16 cellular contexts compared by ENCODE assay signal in the genomic region with DNA sequence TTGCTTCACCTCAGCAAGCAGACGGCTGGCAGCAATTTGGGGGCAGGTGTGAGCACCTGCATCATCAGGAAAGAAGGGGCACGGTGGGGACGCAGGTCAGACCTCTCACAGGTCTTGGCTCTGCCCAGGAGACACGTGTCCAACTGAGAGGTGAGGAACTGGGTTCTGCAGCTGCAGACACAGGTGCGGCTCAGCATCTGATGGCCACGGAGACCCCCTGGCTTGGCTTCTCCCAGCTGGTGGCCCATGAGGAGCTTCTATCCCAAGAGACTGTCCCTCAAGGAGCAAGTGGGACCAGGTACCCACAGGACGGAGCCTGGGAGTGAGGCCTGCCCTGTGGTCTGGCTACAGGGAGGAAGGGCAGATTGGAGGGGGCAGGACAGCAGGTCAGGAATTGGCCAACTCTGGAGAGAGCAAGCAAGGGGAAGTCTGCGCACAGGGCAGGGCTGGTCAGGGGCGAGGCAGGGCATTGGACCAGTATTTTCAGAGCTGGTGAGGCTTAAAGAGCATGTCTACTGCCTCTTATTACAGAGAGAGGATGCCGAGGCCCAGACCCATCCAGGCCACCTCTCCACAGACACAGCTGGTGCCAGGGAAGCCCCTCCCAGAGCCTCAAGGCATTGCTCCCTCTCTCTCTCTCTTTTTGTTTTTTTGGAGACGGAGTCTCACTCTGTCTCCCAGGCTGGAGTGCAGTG. TPM values are rescaled to one million over a fixed set of nuclear protein-coding genes. Genes with fewer than 3 reads are reported as not detected.
DNase-seq lines count a peak whose midpoint lies in the region; ATAC-seq and TF ChIP-seq lines count a peak whose summit lies in the region.
"Had no signal": no experiment of that assay in that cellular context is flagged by ENCODE, and none has a peak within 500 bp of the region (broad histone marks: within the 10 kb centered on the region; RNA-seq: fewer than 3 reads in every experiment).

No MANE protein-coding gene starts in this region.

- H3K9me3 Mint-ChIP-seq in CD4-positive, alpha-beta T cell = no peaks in the 10 kb centered on the region

- WGBS in IMR-90 (ENCODE audit: extremely low coverage in 2 of 2, insufficient read length in 1 of 2), 2 experiments = 70% methylated on average over 3 of the region's 11 CpGs; no CpG with 5 or more reads in 1 of the 2 experiments
- no CpG with 5 or more reads among the region's 11 CpGs for WGBS in neuronal stem cell (ENCODE audit: extremely low coverage in 2 of 2, insufficient read length in 2 of 2, insufficient replicate concordance in 1 of 2), 2 donors

- H3K18ac ChIP-seq in IMR-90 (ENCODE audit: low read depth, low read length) (no peak overlapping the region), neuronal stem cell (ENCODE audit: low read length) (no peak overlapping the region)

- H4K8ac ChIP-seq in IMR-90 (ENCODE audit: low read depth in 2 of 2, low read length in 2 of 2) = no peak overlapping the region
- no peak overlapping the region for H4K8ac ChIP-seq in neuronal stem cell (ENCODE audit: low read depth, low read length)

- H3K4ac ChIP-seq in IMR-90 (ENCODE audit: low read depth, low read length) (no peak overlapping the region), neuronal stem cell (ENCODE audit: low read length) (no peak overlapping the region)

- no peak overlapping the region for H2BK120ac ChIP-seq in IMR-90 (ENCODE audit: low read depth, low read length)
- no peak overlapping the region for H2BK120ac ChIP-seq in neuronal stem cell (ENCODE audit: low read depth, low read length)

- intact Hi-C loops in CD4-positive, alpha-beta T cell (cut with DNase I, micrococcal nuclease) = no loop called here
- intact Hi-C loops in IMR-90 (cut with micrococcal nuclease) = no loop called here

- no peaks in the 10 kb centered on the region for H3K36me3 ChIP-seq in IMR-90 (ENCODE audit: control insufficient read depth, insufficient read depth, low read length)
- no peaks in the 10 kb centered on the region for H3K36me3 ChIP-seq in RWPE2 (ENCODE audit: low read depth)
- H3K36me3 ChIP-seq in neuronal stem cell (replicated peaks in 1 of 2; ENCODE audit: control insufficient read depth in 2 of 2, insufficient read depth in 2 of 2, low read length in 2 of 2) = peaks cover 0 to 32% of the 10 kb centered on the region in 2 donors

- no peak for DNase-seq in CD4-positive, alpha-beta T cell
- no peak for DNase-seq in IMR-90
- DNase-seq in RWPE2 (ENCODE audit: low spot score) = peak; percentile 78
- DNase-seq in neuronal stem cell (ENCODE audit: low spot score) = no peak
- no peak for DNase-seq in NCI-H524 (lab: John Stamatoyannopoulos, UW)
- DNase-seq in NCI-H2196 (lab: John Stamatoyannopoulos, UW; ENCODE audit: unreplicated experiment) = no peak
- DNase-seq: DMS 273 treated with DMSO at 0.1 percent for 48 hours, GOT3, NCI-H1092, NCI-H1930, NCI-H446, NCI-H748 treated with DMSO at 0.1 percent for 48 hours, PC-9 had no signal

- TF ChIP-seq POLR2A in IMR-90 (IDR thresholded peaks at IDR 0.05; ENCODE audit: low read depth, low read length) = no peak

- no TSS peak for BruUV-seq in IMR-90 (replicated peaks; lab: Mats Ljungman, UMichigan)

- H2BK5ac ChIP-seq in IMR-90 (ENCODE audit: low read depth, low read length, poor library complexity, severe bottlenecking) (no peak overlapping the region), neuronal stem cell (ENCODE audit: low read length) (no peak overlapping the region)

- POLR2A ChIA-PET in CD4-positive, alpha-beta T cell (lab: Charles Lee) = interaction anchor here (1.5 kb wide), 1 partner anchor 9 kb away, joined by 5 read pairs; a partner anchor contains a TSS
- POLR2A ChIA-PET in IMR-90 (lab: Charles Lee; ENCODE audit: unreplicated experiment) = no interaction called here

- H2BK15ac ChIP-seq in IMR-90 (ENCODE audit: low read depth, low read length) (no peak overlapping the region), neuronal stem cell (ENCODE audit: low read length) (no peak overlapping the region)

- no peak overlapping the region for H3K9ac ChIP-seq in IMR-90 (ENCODE audit: low read depth, low read length)
- no peak overlapping the region for H3K9ac ChIP-seq in neuronal stem cell (ENCODE audit: low read depth, low read length, poor library complexity)
- H3K9ac ChIP-seq: KMS-11 had no signal

- no peaks in the 10 kb centered on the region for H3K9me3 ChIP-seq in CD4-positive, alpha-beta T cell (ENCODE audit: control insufficient read depth, low read length)
- H3K9me3 ChIP-seq in IMR-90 (ENCODE audit: control insufficient read depth, insufficient read depth, low read length) (no peaks in the 10 kb centered on the region), RWPE2 (ENCODE audit: severe bottlenecking) (no peaks in the 10 kb centered on the region), neuronal stem cell (replicated peaks in 1 of 2; ENCODE audit: control insufficient read depth in 2 of 2, insufficient read depth in 1 of 2, low read depth in 1 of 2, low read length in 2 of 2) (no peaks in the 10 kb centered on the region)

- H3K27ac Mint-ChIP-seq in CD4-positive, alpha-beta T cell = no peak overlapping the region

- H2AK5ac ChIP-seq in IMR-90 (ENCODE audit: low read depth, low read length) = no peak overlapping the region
- no peak overlapping the region for H2AK5ac ChIP-seq in neuronal stem cell (ENCODE audit: low read depth, low read length)

- no peak overlapping the region for H2AK9ac ChIP-seq in IMR-90 (replicated peaks; ENCODE audit: low read depth, low read length, poor library complexity)

- peaks cover 7% of the 10 kb centered on the region for H3K36me3 Mint-ChIP-seq in CD4-positive, alpha-beta T cell (ENCODE audit: low read depth)

- H3K4me3 ChIP-seq in IMR-90 (ENCODE audit: insufficient read depth, low read depth, low read length) (no peak overlapping the region), RWPE2 (ENCODE audit: severe bottlenecking) (no peak overlapping the region), neuronal stem cell (ENCODE audit: low read length in 2 of 2) (peak overlapping the region in 1 of 2 donors; percentile 2)
- H3K4me3 ChIP-seq: PC-9 had no signal

- no peaks in the 10 kb centered on the region for H3K27me3 ChIP-seq in CD4-positive, alpha-beta T cell (ENCODE audit: control insufficient read depth, insufficient read depth, low read length)
- H3K27me3 ChIP-seq in IMR-90 (ENCODE audit: control insufficient read depth, insufficient read depth, low read length) (no peaks in the 10 kb centered on the region), RWPE2 (ENCODE audit: insufficient read depth, poor library complexity, severe bottlenecking) (peaks cover 22% of the 10 kb centered on the region), neuronal stem cell (ENCODE audit: control insufficient read depth in 3 of 3, insufficient read depth in 3 of 3, low read depth in 1 of 3, low read length in 3 of 3) (peaks cover 0 to 17% (median 4%) of the 10 kb centered on the region in 3 experiments)

- H3K4me1 ChIP-seq in IMR-90 (ENCODE audit: control insufficient read depth, insufficient read depth, low read length) (peaks cover 4% of the 10 kb centered on the region; the same call in 1 of the 2 replicates), RWPE2 (ENCODE audit: insufficient read depth, poor library complexity, severe bottlenecking) (no peaks in the 10 kb centered on the region), neuronal stem cell (ENCODE audit: control insufficient read depth in 2 of 2, insufficient read depth in 1 of 2, low read depth in 1 of 2, low read length in 2 of 2) (peaks cover 5 to 8% of the 10 kb centered on the region in 2 donors)

- H3K27ac ChIP-seq in CD4-positive, alpha-beta T cell (ENCODE audit: low read depth, low read length) = no peak overlapping the region
- H3K27ac ChIP-seq in IMR-90 (ENCODE audit: insufficient read depth, low read length) (no peak overlapping the region), RWPE2 (ENCODE audit: poor library complexity, severe bottlenecking) (no peak overlapping the region), neuronal stem cell (replicated peaks; ENCODE audit: low read length) (no peak overlapping the region)
- H3K27ac ChIP-seq: KMS-11, PC-9 had no signal

- H3K79me1 ChIP-seq in IMR-90 (ENCODE audit: low read depth in 1 of 2, low read length in 2 of 2) (peaks cover 0 to 9% of the 10 kb centered on the region in 2 experiments; a peak in 2 of 4 replicates), neuronal stem cell (ENCODE audit: low read depth, low read length) (peaks cover 1% of the 10 kb centered on the region)

- H3K14ac ChIP-seq in IMR-90 (replicated peaks; ENCODE audit: low read depth, low read length) (no peak overlapping the region), neuronal stem cell (ENCODE audit: low read length) (no peak overlapping the region)

- no peak overlapping the region for H2BK12ac ChIP-seq in neuronal stem cell (ENCODE audit: low read length)

- H4K5ac ChIP-seq in IMR-90 (ENCODE audit: low read depth, low read length) = no peak overlapping the region

- H3K4me3 Mint-ChIP-seq in CD4-positive, alpha-beta T cell = peak overlapping the region; percentile 65

- H2BK20ac ChIP-seq in IMR-90 (ENCODE audit: low read depth, low read length) = no peak overlapping the region

- H3K23ac ChIP-seq in IMR-90 (ENCODE audit: low read depth, low read length) (no peak overlapping the region), neuronal stem cell (ENCODE audit: low read depth, low read length, poor library complexity) (peak overlapping the region; percentile 1)

- dilution Hi-C loops in IMR-90 (cut with HindIII; ENCODE audit: low sequenced_read_pairs, unreplicated experiment) = no loop called here

- H3K4me2 ChIP-seq in IMR-90 (ENCODE audit: low read depth, low read length) = no peak overlapping the region
- H3K4me2 ChIP-seq in neuronal stem cell (ENCODE audit: insufficient read depth, low read length, poor library complexity, severe bottlenecking) = no peak overlapping the region
- H3K4me2 ChIP-seq: KMS-11, PC-9 had no signal

- H3K56ac ChIP-seq in IMR-90 (ENCODE audit: extremely low read depth, insufficient read depth, low read length) = no peak overlapping the region

- no peaks in the 10 kb centered on the region for H3K27me3 Mint-ChIP-seq in CD4-positive, alpha-beta T cell

- no peaks in the 10 kb centered on the region; the same call in 1 of the 2 replicates for H3K9me1 ChIP-seq in IMR-90 (ENCODE audit: insufficient read depth, low read length)

- H3K4me1 Mint-ChIP-seq in CD4-positive, alpha-beta T cell (ENCODE audit: low read depth) = peaks cover 16% of the 10 kb centered on the region

- CTCF ChIA-PET in CD4-positive, alpha-beta T cell (lab: Charles Lee) = interaction anchor here (1.7 kb wide), 1 partner anchor 111 kb away, joined by 5 read pairs; no protein-coding TSS in a partner anchor
- CTCF ChIA-PET in IMR-90 (lab: Yijun Ruan, JAX) = no interaction called here

- ATAC-seq in CD4-positive, alpha-beta T cell (ENCODE audit: poor library complexity) = no peak
- no peak for ATAC-seq in IMR-90 (ENCODE audit: low read depth)
- no peak for ATAC-seq in RWPE2 (ENCODE audit: low read depth)
- no peak for ATAC-seq in GM21360 (IDR thresholded peaks at IDR 0.05; ENCODE audit: unreplicated experiment)
- ATAC-seq: Right ventricle myocardium inferior had no signal

- no peak overlapping the region for H4K91ac ChIP-seq in IMR-90 (ENCODE audit: insufficient read depth, low read depth, low read length)
- no peak overlapping the region for H4K91ac ChIP-seq in neuronal stem cell (ENCODE audit: low read depth, low read length, poor library complexity)

- H4K20me1 ChIP-seq in IMR-90 (ENCODE audit: insufficient read depth, low read length) = peaks cover 14% of the 10 kb centered on the region

- peak overlapping the region; percentile 32 for H2AFZ ChIP-seq in IMR-90 (replicated peaks; ENCODE audit: low read length, poor library complexity)
- H2AFZ ChIP-seq in neuronal stem cell (ENCODE audit: low read length) = no peak overlapping the region
- H2AFZ ChIP-seq: PC-9 had no signal

- TF ChIP-seq CTCF in CD4-positive, alpha-beta T cell (IDR thresholded peaks at IDR 0.05) = no peak
- no peak for TF ChIP-seq CTCF in IMR-90 (conservative IDR thresholded peaks at IDR 0.05; ENCODE audit: low read depth, low read length)
- no peak for TF ChIP-seq CTCF in RWPE2 (IDR thresholded peaks at IDR 0.05; ENCODE audit: poor library complexity, severe bottlenecking)

- in situ Hi-C loops in IMR-90 (cut with MboI; ENCODE audit: low sequenced_read_pairs) = no loop called here

- no peak for TF ChIP-seq RAD21 in IMR-90 (IDR thresholded peaks at IDR 0.05; ENCODE audit: low read length)

RNA-seq across cellular contexts. Expression of a gene that starts 4.2 kb away (rescaled TPM):
- total RNA-seq in CD4-positive, alpha-beta T cell = 100 to 1,000 TPM; 122 to 127 TPM
- total RNA-seq in IMR-90 (2012; rRNA removed) = 20.3 and 21.1 TPM in 2 replicates
- 62.3 and 67.4 TPM in 2 replicates for polyA plus RNA-seq in IMR-90 (2012; rRNA removed)
- polyA plus RNA-seq in IMR-90 (2012; cell fraction: cytosol; rRNA removed) = 33.4 and 56.7 TPM in 2 replicates
- polyA plus RNA-seq in IMR-90 (2012; cell fraction: nucleus; rRNA removed; ENCODE audit: low replicate concordance) = 57.3 and 74.5 TPM in 2 replicates
- 4.5 TPM for polyA plus RNA-seq in neuronal stem cell (2013, experiment 1 of 2)
- 4.6 TPM for polyA plus RNA-seq in neuronal stem cell (2013, experiment 2 of 2)

RNA-seq across cellular contexts. Expression of a gene that starts 9.1 kb away (rescaled TPM):
- 10 to 100 TPM; 25.5 to 27.6 TPM for total RNA-seq in CD4-positive, alpha-beta T cell
- 9.4 and 14.7 TPM in 2 replicates for total RNA-seq in IMR-90 (2012; rRNA removed)
- 18.8 and 22.5 TPM in 2 replicates for polyA plus RNA-seq in IMR-90 (2012; rRNA removed)
- polyA plus RNA-seq in IMR-90 (2012; cell fraction: cytosol; rRNA removed) = 7.5 and 18.1 TPM in 2 replicates
- 121 and 228 TPM in 2 replicates for polyA plus RNA-seq in IMR-90 (2012; cell fraction: nucleus; rRNA removed; ENCODE audit: low replicate concordance)
- polyA plus RNA-seq in neuronal stem cell (2013, experiment 1 of 2) = 5.1 TPM
- polyA plus RNA-seq in neuronal stem cell (2013, experiment 2 of 2) = 5.1 TPM

RNA-seq across cellular contexts. Expression of a gene that starts 22.1 kb away (rescaled TPM):
- 10 to 100 TPM; 32.9 to 34.0 TPM for total RNA-seq in CD4-positive, alpha-beta T cell
- total RNA-seq in IMR-90 (2012; rRNA removed) = 5.0 and 5.3 TPM in 2 replicates
- polyA plus RNA-seq in IMR-90 (2012; rRNA removed) = 10.0 and 10.6 TPM in 2 replicates
- 7.2 and 11.4 TPM in 2 replicates for polyA plus RNA-seq in IMR-90 (2012; cell fraction: cytosol; rRNA removed)
- 17.0 and 27.6 TPM in 2 replicates for polyA plus RNA-seq in IMR-90 (2012; cell fraction: nucleus; rRNA removed; ENCODE audit: low replicate concordance)
- 9.0 TPM for polyA plus RNA-seq in neuronal stem cell (2013, experiment 1 of 2)
- 8.7 TPM for polyA plus RNA-seq in neuronal stem cell (2013, experiment 2 of 2)

RNA-seq across cellular contexts. Expression of a gene that starts 47.4 kb away (rescaled TPM):
- total RNA-seq in CD4-positive, alpha-beta T cell = 1 to 10 TPM; 2.5 to 2.6 TPM
- 1.1 and 1.3 TPM in 2 replicates for total RNA-seq in IMR-90 (2012; rRNA removed)
- polyA plus RNA-seq in IMR-90 (2012; rRNA removed) = 11.0 and 12.0 TPM in 2 replicates
- 3.7 and 18.0 TPM in 2 replicates for polyA plus RNA-seq in IMR-90 (2012; cell fraction: cytosol; rRNA removed)
- 22.6 and 133 TPM in 2 replicates for polyA plus RNA-seq in IMR-90 (2012; cell fraction: nucleus; rRNA removed; ENCODE audit: low replicate concordance)
- polyA plus RNA-seq in neuronal stem cell (2013, experiment 1 of 2) = 0.70 TPM
- 0.90 TPM for polyA plus RNA-seq in neuronal stem cell (2013, experiment 2 of 2)
- total RNA-seq: PC-9 had no signal

RNA-seq across cellular contexts. Expression of a gene that starts 58.7 kb away (rescaled TPM):
- 10 to 100 TPM; 34.5 to 35.7 TPM for total RNA-seq in CD4-positive, alpha-beta T cell
- total RNA-seq in IMR-90 (2012; rRNA removed) = 25.3 and 29.2 TPM in 2 replicates
- polyA plus RNA-seq in IMR-90 (2012; rRNA removed) = 36.3 and 36.6 TPM in 2 replicates
- 36.7 and 61.6 TPM in 2 replicates for polyA plus RNA-seq in IMR-90 (2012; cell fraction: cytosol; rRNA removed)
- 102 and 139 TPM in 2 replicates for polyA plus RNA-seq in IMR-90 (2012; cell fraction: nucleus; rRNA removed; ENCODE audit: low replicate concordance)
- polyA plus RNA-seq in neuronal stem cell (2013, experiment 1 of 2) = 8.8 TPM
- 8.0 TPM for polyA plus RNA-seq in neuronal stem cell (2013, experiment 2 of 2)
